Comparison of ENCODE assay signal across 1 cellular context in the genomic region with DNA sequence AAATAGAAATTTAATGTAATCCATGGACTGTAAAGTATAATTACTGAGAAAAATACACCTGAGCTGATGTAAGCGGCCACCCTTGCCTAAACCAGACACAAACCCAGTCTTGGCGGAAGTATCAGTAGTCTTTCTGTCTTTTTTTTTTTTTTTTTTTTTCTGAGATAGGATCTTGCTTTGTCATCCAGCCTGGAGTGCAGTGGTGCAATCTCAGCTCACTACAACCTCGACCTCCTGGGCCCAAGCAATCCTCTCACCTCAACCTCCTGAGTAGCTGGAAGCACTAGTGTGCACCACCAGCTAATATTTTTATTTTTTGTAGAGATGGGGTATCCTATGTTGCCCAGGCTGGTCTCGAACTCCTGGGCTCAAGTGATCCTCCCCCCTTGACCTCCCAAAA.
A peak's percentile ranks its signal among the peaks of the same experiment; 100 is the strongest.
TF ChIP-seq lines count a peak whose summit lies in the region.

No MANE protein-coding gene starts in this region.

TF ChIP-seq in K562, 482 proteins besides CTCF, POLR2A, EP300 and RAD21 (continued from another document and continues in another):
- TF ChIP-seq, protein P1, sequence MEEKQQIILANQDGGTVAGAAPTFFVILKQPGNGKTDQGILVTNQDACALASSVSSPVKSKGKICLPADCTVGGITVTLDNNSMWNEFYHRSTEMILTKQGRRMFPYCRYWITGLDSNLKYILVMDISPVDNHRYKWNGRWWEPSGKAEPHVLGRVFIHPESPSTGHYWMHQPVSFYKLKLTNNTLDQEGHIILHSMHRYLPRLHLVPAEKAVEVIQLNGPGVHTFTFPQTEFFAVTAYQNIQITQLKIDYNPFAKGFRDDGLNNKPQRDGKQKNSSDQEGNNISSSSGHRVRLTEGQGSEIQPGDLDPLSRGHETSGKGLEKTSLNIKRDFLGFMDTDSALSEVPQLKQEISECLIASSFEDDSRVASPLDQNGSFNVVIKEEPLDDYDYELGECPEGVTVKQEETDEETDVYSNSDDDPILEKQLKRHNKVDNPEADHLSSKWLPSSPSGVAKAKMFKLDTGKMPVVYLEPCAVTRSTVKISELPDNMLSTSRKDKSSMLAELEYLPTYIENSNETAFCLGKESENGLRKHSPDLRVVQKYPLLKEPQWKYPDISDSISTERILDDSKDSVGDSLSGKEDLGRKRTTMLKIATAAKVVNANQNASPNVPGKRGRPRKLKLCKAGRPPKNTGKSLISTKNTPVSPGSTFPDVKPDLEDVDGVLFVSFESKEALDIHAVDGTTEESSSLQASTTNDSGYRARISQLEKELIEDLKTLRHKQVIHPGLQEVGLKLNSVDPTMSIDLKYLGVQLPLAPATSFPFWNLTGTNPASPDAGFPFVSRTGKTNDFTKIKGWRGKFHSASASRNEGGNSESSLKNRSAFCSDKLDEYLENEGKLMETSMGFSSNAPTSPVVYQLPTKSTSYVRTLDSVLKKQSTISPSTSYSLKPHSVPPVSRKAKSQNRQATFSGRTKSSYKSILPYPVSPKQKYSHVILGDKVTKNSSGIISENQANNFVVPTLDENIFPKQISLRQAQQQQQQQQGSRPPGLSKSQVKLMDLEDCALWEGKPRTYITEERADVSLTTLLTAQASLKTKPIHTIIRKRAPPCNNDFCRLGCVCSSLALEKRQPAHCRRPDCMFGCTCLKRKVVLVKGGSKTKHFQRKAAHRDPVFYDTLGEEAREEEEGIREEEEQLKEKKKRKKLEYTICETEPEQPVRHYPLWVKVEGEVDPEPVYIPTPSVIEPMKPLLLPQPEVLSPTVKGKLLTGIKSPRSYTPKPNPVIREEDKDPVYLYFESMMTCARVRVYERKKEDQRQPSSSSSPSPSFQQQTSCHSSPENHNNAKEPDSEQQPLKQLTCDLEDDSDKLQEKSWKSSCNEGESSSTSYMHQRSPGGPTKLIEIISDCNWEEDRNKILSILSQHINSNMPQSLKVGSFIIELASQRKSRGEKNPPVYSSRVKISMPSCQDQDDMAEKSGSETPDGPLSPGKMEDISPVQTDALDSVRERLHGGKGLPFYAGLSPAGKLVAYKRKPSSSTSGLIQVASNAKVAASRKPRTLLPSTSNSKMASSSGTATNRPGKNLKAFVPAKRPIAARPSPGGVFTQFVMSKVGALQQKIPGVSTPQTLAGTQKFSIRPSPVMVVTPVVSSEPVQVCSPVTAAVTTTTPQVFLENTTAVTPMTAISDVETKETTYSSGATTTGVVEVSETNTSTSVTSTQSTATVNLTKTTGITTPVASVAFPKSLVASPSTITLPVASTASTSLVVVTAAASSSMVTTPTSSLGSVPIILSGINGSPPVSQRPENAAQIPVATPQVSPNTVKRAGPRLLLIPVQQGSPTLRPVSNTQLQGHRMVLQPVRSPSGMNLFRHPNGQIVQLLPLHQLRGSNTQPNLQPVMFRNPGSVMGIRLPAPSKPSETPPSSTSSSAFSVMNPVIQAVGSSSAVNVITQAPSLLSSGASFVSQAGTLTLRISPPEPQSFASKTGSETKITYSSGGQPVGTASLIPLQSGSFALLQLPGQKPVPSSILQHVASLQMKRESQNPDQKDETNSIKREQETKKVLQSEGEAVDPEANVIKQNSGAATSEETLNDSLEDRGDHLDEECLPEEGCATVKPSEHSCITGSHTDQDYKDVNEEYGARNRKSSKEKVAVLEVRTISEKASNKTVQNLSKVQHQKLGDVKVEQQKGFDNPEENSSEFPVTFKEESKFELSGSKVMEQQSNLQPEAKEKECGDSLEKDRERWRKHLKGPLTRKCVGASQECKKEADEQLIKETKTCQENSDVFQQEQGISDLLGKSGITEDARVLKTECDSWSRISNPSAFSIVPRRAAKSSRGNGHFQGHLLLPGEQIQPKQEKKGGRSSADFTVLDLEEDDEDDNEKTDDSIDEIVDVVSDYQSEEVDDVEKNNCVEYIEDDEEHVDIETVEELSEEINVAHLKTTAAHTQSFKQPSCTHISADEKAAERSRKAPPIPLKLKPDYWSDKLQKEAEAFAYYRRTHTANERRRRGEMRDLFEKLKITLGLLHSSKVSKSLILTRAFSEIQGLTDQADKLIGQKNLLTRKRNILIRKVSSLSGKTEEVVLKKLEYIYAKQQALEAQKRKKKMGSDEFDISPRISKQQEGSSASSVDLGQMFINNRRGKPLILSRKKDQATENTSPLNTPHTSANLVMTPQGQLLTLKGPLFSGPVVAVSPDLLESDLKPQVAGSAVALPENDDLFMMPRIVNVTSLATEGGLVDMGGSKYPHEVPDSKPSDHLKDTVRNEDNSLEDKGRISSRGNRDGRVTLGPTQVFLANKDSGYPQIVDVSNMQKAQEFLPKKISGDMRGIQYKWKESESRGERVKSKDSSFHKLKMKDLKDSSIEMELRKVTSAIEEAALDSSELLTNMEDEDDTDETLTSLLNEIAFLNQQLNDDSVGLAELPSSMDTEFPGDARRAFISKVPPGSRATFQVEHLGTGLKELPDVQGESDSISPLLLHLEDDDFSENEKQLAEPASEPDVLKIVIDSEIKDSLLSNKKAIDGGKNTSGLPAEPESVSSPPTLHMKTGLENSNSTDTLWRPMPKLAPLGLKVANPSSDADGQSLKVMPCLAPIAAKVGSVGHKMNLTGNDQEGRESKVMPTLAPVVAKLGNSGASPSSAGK (IDR thresholded peaks at IDR 0.05) = no peak
- TF ChIP-seq, protein P2, sequence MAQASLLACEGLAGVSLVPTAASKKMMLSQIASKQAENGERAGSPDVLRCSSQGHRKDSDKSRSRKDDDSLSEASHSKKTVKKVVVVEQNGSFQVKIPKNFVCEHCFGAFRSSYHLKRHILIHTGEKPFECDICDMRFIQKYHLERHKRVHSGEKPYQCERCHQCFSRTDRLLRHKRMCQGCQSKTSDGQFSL (CRISPR knock-in tag; IDR thresholded peaks at IDR 0.05) = no peak
- TF ChIP-seq, protein P2 (tag; IDR thresholded peaks at IDR 0.05) = no peak
- no peak; the same call in 1 of the 2 replicates for TF ChIP-seq FOSL1 (tag; conservative IDR thresholded peaks at IDR 0.05)
- no peak for TF ChIP-seq EGR1 (conservative IDR thresholded peaks at IDR 0.05)
- no peak for TF ChIP-seq RREB1 (CRISPR knock-in tag; IDR thresholded peaks at IDR 0.05)
- TF ChIP-seq ARID4B (CRISPR knock-in tag; IDR thresholded peaks at IDR 0.05) = no peak
- TF ChIP-seq DPF2 (IDR thresholded peaks at IDR 0.05) = peak; percentile 84
- TF ChIP-seq ID3 (CRISPR knock-in tag; IDR thresholded peaks at IDR 0.05) = no peak
- TF ChIP-seq ID3 (tag; IDR thresholded peaks at IDR 0.05) = no peak
- no peak for TF ChIP-seq PYGO2 (tag; IDR thresholded peaks at IDR 0.05)
- TF ChIP-seq SMAD1 (IDR thresholded peaks at IDR 0.05; ENCODE audit: low read depth, low read length, partially characterized antibody) = no peak
- TF ChIP-seq, protein P3, sequence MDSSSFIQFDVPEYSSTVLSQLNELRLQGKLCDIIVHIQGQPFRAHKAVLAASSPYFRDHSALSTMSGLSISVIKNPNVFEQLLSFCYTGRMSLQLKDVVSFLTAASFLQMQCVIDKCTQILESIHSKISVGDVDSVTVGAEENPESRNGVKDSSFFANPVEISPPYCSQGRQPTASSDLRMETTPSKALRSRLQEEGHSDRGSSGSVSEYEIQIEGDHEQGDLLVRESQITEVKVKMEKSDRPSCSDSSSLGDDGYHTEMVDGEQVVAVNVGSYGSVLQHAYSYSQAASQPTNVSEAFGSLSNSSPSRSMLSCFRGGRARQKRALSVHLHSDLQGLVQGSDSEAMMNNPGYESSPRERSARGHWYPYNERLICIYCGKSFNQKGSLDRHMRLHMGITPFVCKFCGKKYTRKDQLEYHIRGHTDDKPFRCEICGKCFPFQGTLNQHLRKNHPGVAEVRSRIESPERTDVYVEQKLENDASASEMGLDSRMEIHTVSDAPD (CRISPR knock-in tag; IDR thresholded peaks at IDR 0.05) = no peak
- TF ChIP-seq EP400 (IDR thresholded peaks at IDR 0.05) = no peak
- TF ChIP-seq MCM5 (IDR thresholded peaks at IDR 0.05; ENCODE audit: low read depth) = no peak
- TF ChIP-seq FOXK1 (CRISPR knock-in tag; IDR thresholded peaks at IDR 0.05; ENCODE audit: borderline replicate concordance) = no peak
- TF ChIP-seq ZEB2 (IDR thresholded peaks at IDR 0.05) = no peak; the same call in 1 of the 2 replicates
- TF ChIP-seq, protein P4, sequence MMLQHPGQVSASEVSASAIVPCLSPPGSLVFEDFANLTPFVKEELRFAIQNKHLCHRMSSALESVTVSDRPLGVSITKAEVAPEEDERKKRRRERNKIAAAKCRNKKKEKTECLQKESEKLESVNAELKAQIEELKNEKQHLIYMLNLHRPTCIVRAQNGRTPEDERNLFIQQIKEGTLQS (IDR thresholded peaks at IDR 0.05) = peak; percentile 51; the same call in 1 of the 2 replicates
- TF ChIP-seq, protein P4 (CRISPR knock-in tag; conservative IDR thresholded peaks at IDR 0.05) = no peak
- 0 out of 2 replicates have a peak, but pooled peaks have one; percentile 18 for TF ChIP-seq NFE2L1 (tag; IDR thresholded peaks at IDR 0.05; ENCODE audit: borderline replicate concordance, low read depth)
